Comparison of ENCODE assay signal across 20 cellular contexts in genomic region chr7:51290702-51291290, GRCh38. TPM values are rescaled to one million over a fixed set of nuclear protein-coding genes. Genes with fewer than 3 reads are reported as not detected.
A peak's percentile ranks its signal among the peaks of the same experiment; 100 is the strongest.
DNase-seq lines count a peak whose midpoint lies in the region; ATAC-seq and TF ChIP-seq lines count a peak whose summit lies in the region.
"Had no signal": no experiment of that assay in that cellular context is flagged by ENCODE, and none has a peak within 500 bp of the region (broad histone marks: within the 10 kb centered on the region; RNA-seq: fewer than 3 reads in every experiment).

No MANE protein-coding gene starts in this region.

- peak; percentile 57 for ATAC-seq in esophagus mucosa
- ATAC-seq: activated naive CD4-positive, alpha-beta T cell treated with anti-CD3 and anti-CD28 coated beads, Interleukin-2, amount 50 U/mL, for 72 hours; HepG2; naive thymus-derived CD4-positive, alpha-beta T cell had no signal

- no peaks in the 10 kb centered on the region for H3K9me3 ChIP-seq in neuronal stem cell (replicated peaks in 1 of 2; ENCODE audit: control insufficient read depth in 2 of 2, insufficient read depth in 1 of 2, low read depth in 1 of 2, low read length in 2 of 2)
- H3K9me3 ChIP-seq: heart right ventricle, pancreas, upper lobe of left lung had no signal

- no peak overlapping the region for H3K4me3 ChIP-seq in neuronal stem cell (ENCODE audit: low read length in 2 of 2)
- H3K4me3 ChIP-seq: heart right ventricle, pancreas, upper lobe of left lung had no signal

- H3K4ac ChIP-seq in neuronal stem cell (ENCODE audit: low read length) = no peak overlapping the region

- peak overlapping the region; percentile 30 for H3K27ac Mint-ChIP-seq in type B pancreatic cell
- H3K27ac Mint-ChIP-seq: activated naive CD4-positive, alpha-beta T cell treated with anti-CD3 and anti-CD28 coated beads, Interleukin-2, amount 50 U/mL, for 72 hours; CD8-positive, alpha-beta memory T cell; naive thymus-derived CD4-positive, alpha-beta T cell had no signal

- peaks cover 0 to 7% of the 10 kb centered on the region in 2 donors for H3K4me1 ChIP-seq in neuronal stem cell (ENCODE audit: control insufficient read depth in 2 of 2, insufficient read depth in 1 of 2, low read depth in 1 of 2, low read length in 2 of 2)

- no peak overlapping the region for H3K23ac ChIP-seq in neuronal stem cell (ENCODE audit: low read depth, low read length, poor library complexity)

- no peak overlapping the region for H3K4me3 Mint-ChIP-seq in type B pancreatic cell
- H3K4me3 Mint-ChIP-seq: CD8-positive, alpha-beta memory T cell; naive thymus-derived CD4-positive, alpha-beta T cell had no signal

- no peak for TF ChIP-seq CTCF in type B pancreatic cell (conservative IDR thresholded peaks at IDR 0.05)

- H2BK5ac ChIP-seq in neuronal stem cell (ENCODE audit: low read length) = no peak overlapping the region

- no peak overlapping the region for H3K27ac ChIP-seq in neuronal stem cell (replicated peaks; ENCODE audit: low read length)
- H3K27ac ChIP-seq: pancreas, upper lobe of left lung had no signal

- no peaks in the 10 kb centered on the region for H3K27me3 ChIP-seq in neuronal stem cell (ENCODE audit: control insufficient read depth in 3 of 3, insufficient read depth in 3 of 3, low read depth in 1 of 3, low read length in 3 of 3)
- H3K27me3 ChIP-seq: heart right ventricle, pancreas, upper lobe of left lung had no signal

- no peaks in the 10 kb centered on the region for H3K79me1 ChIP-seq in neuronal stem cell (ENCODE audit: low read depth, low read length)

- H3K4me1 Mint-ChIP-seq in type B pancreatic cell (ENCODE audit: unreplicated experiment) = peaks cover 22% of the 10 kb centered on the region
- H3K4me1 Mint-ChIP-seq: CD8-positive, alpha-beta memory T cell; naive thymus-derived CD4-positive, alpha-beta T cell had no signal

- H3K36me3 ChIP-seq in neuronal stem cell (replicated peaks in 1 of 2; ENCODE audit: control insufficient read depth in 2 of 2, insufficient read depth in 2 of 2, low read length in 2 of 2) = no peaks in the 10 kb centered on the region
- H3K36me3 ChIP-seq: heart right ventricle, pancreas, upper lobe of left lung had no signal

- no peak overlapping the region for H4K8ac ChIP-seq in neuronal stem cell (ENCODE audit: low read depth, low read length)

- H2BK12ac ChIP-seq in neuronal stem cell (ENCODE audit: low read length) = no peak overlapping the region

- no peak overlapping the region for H2AFZ ChIP-seq in neuronal stem cell (ENCODE audit: low read length)

- no peak overlapping the region for H2BK120ac ChIP-seq in neuronal stem cell (ENCODE audit: low read depth, low read length)

- no peak overlapping the region for H3K9ac ChIP-seq in neuronal stem cell (ENCODE audit: low read depth, low read length, poor library complexity)

- no peak overlapping the region for H3K14ac ChIP-seq in neuronal stem cell (ENCODE audit: low read length)

- peak; percentile 36 for DNase-seq in RPMI8226
- DNase-seq in neuronal stem cell (ENCODE audit: low spot score) = no peak
- DNase-seq in type B pancreatic cell (ENCODE audit: extremely low spot score, unreplicated experiment) = no peak
- DNase-seq in activated naive CD4-positive, alpha-beta T cell treated with anti-CD3 and anti-CD28 coated beads, Interleukin-2, amount 50 U/mL, for 16 hours = no peak
- DNase-seq in NCI-H345 (lab: John Stamatoyannopoulos, UW) = no peak
- DNase-seq in activated CD8-positive, alpha-beta memory T cell treated with anti-CD3 and anti-CD28 coated beads, Interleukin-2, amount 50 U/mL, for 4 hours = no peak
- DNase-seq: activated CD4-positive, CD25-positive, alpha-beta regulatory T cell treated with anti-CD3 and anti-CD28 coated beads, Interleukin-2, amount 50 U/mL, for 72 hours; activated T-cell treated with anti-CD3 and anti-CD28 coated beads, Interleukin-2, amount 50 U/mL, for 48 hours; CD8-positive, alpha-beta memory T cell; DMS79; heart right ventricle; naive thymus-derived CD4-positive, alpha-beta T cell; NCI-H524 treated with DMSO at 0.1 percent for 48 hours; pancreas; stimulated activated CD4-positive, alpha-beta T cell treated with anti-CD3 and anti-CD28 coated beads, Interleukin-1b, Interleukin-23, amount 100 ng/mL, for 48 hours; stimulated activated naive CD4-positive, alpha-beta T cell; upper lobe of left lung had no signal

- H2BK15ac ChIP-seq in neuronal stem cell (ENCODE audit: low read length) = no peak overlapping the region

- H3K27me3 Mint-ChIP-seq in type B pancreatic cell = no peaks in the 10 kb centered on the region
- H3K27me3 Mint-ChIP-seq: naive thymus-derived CD4-positive, alpha-beta T cell had no signal

- H2AK5ac ChIP-seq in neuronal stem cell (ENCODE audit: low read depth, low read length) = peak overlapping the region; percentile 44

- no peak overlapping the region for H3K4me2 ChIP-seq in neuronal stem cell (ENCODE audit: insufficient read depth, low read length, poor library complexity, severe bottlenecking)

- no peaks in the 10 kb centered on the region for H3K9me3 Mint-ChIP-seq in type B pancreatic cell
- H3K9me3 Mint-ChIP-seq: activated naive CD4-positive, alpha-beta T cell treated with anti-CD3 and anti-CD28 coated beads, Interleukin-2, amount 50 U/mL, for 72 hours had no signal

- no peaks in the 10 kb centered on the region for H3K36me3 Mint-ChIP-seq in type B pancreatic cell
- H3K36me3 Mint-ChIP-seq: activated naive CD4-positive, alpha-beta T cell treated with anti-CD3 and anti-CD28 coated beads, Interleukin-2, amount 50 U/mL, for 72 hours; CD8-positive, alpha-beta memory T cell; naive thymus-derived CD4-positive, alpha-beta T cell had no signal

- H4K91ac ChIP-seq in neuronal stem cell (ENCODE audit: low read depth, low read length, poor library complexity) = no peak overlapping the region

- WGBS in neuronal stem cell (ENCODE audit: extremely low coverage in 2 of 2, insufficient read length in 2 of 2, insufficient replicate concordance in 1 of 2), 2 donors = no CpG with 5 or more reads among the region's 9 CpGs

- H3K18ac ChIP-seq in neuronal stem cell (ENCODE audit: low read length) = peak overlapping the region; percentile 79

RNA-seq across cellular contexts. Expression of gene COBL, which starts 25.8 kb away (rescaled TPM):
- total RNA-seq in esophagus mucosa (10.4 TPM), type B pancreatic cell (ENCODE audit: low replicate concordance) (25.7 and 47.1 TPM in 2 replicates)
- polyA plus RNA-seq in neuronal stem cell (2013, experiment 1 of 2) = 1.5 TPM
- polyA plus RNA-seq in neuronal stem cell (2013, experiment 2 of 2) = 1.5 TPM
- total RNA-seq: activated naive CD4-positive, alpha-beta T cell treated with anti-CD3 and anti-CD28 coated beads, Interleukin-2, amount 50 U/mL, for 72 hours; CD8-positive, alpha-beta memory T cell had no signal
- polyA plus RNA-seq: CD8-positive, alpha-beta memory T cell; naive thymus-derived CD4-positive, alpha-beta T cell had no signal
